In genomic region chr4:27616166-27616565, GRCh38 we compare ENCODE assay signal across 22 cellular contexts.
"Had no signal": no experiment of that assay in that cellular context is flagged by ENCODE, and none has a peak within 500 bp of the region (broad histone marks: within the 10 kb centered on the region; RNA-seq: fewer than 3 reads in every experiment).

No MANE protein-coding gene starts in this region.

- ATAC-seq: activated CD8-positive, alpha-beta T cell treated with anti-CD3 and anti-CD28 coated beads, Interleukin-2, amount 10 ng/mL, durations not matched to agents 7 days and 5 days; lower lobe of right lung; naive thymus-derived CD4-positive, alpha-beta T cell had no signal

- H3K36me3 Mint-ChIP-seq: activated naive CD4-positive, alpha-beta T cell treated with anti-CD3 and anti-CD28 coated beads, Interleukin-2, amount 50 U/mL, for 24 hours had no signal

- H3K27ac Mint-ChIP-seq: activated CD8-positive, alpha-beta T cell treated with anti-CD3 and anti-CD28 coated beads, Interleukin-2, amount 10 ng/mL, durations not matched to agents 7 days and 5 days; activated naive CD4-positive, alpha-beta T cell treated with anti-CD3 and anti-CD28 coated beads, Interleukin-2, amount 50 U/mL, for 24 hours; activated T-helper 1 cell treated with anti-CD3 and anti-CD28 coated beads, Interleukin-12 subunit alpha, Interleukin-12 subunit beta, Interleukin-2, Interleukin-4 antibody, amounts not matched to agents 30 ng/mL and 10 ng/mL and 1 ng/mL, durations not matched to agents 14 hours and 24 hours and 36 hours; naive thymus-derived CD4-positive, alpha-beta T cell had no signal

- H3K27ac ChIP-seq: lower lobe of right lung, sigmoid colon, spleen, testis, uterus, VCaP had no signal

- H3K27me3 ChIP-seq: sigmoid colon, spleen, testis, uterus had no signal

- DNase-seq: activated CD4-positive, alpha-beta T cell treated with anti-CD3 and anti-CD28 coated beads, Interleukin-2, amount 50 U/mL, for 1 hour; activated CD4-positive, CD25-positive, alpha-beta regulatory T cell treated with anti-CD3 and anti-CD28 coated beads, Interleukin-2, amount 50 U/mL, for 72 hours; activated CD8-positive, alpha-beta T cell treated with anti-CD3 and anti-CD28 coated beads, Interleukin-2, amount 10 ng/mL, durations not matched to agents 7 days and 5 days; activated gamma-delta T cell; cerebellar nuclear complex; erythroblast; hypothalamus; lower lobe of right lung; naive thymus-derived CD4-positive, alpha-beta T cell; retina; sigmoid colon; spleen; stimulated activated CD4-positive, alpha-beta T cell treated with anti-CD3 and anti-CD28 coated beads, Interleukin-4, amount 100 ng/mL, for 1 hour; stimulated activated naive CD4-positive, alpha-beta T cell; testis; uterus had no signal

- H3K4me1 Mint-ChIP-seq: activated naive CD4-positive, alpha-beta T cell treated with anti-CD3 and anti-CD28 coated beads, Interleukin-2, amount 50 U/mL, for 24 hours; naive thymus-derived CD4-positive, alpha-beta T cell; neural crest cell had no signal

- H3K27me3 Mint-ChIP-seq: activated naive CD4-positive, alpha-beta T cell treated with anti-CD3 and anti-CD28 coated beads, Interleukin-2, amount 50 U/mL, for 24 hours; naive thymus-derived CD4-positive, alpha-beta T cell had no signal

- H3K4me3 Mint-ChIP-seq: activated CD8-positive, alpha-beta T cell treated with anti-CD3 and anti-CD28 coated beads, Interleukin-2, amount 10 ng/mL, durations not matched to agents 7 days and 5 days; activated naive CD4-positive, alpha-beta T cell treated with anti-CD3 and anti-CD28 coated beads, Interleukin-2, amount 50 U/mL, for 24 hours; activated T-helper 1 cell treated with anti-CD3 and anti-CD28 coated beads, Interleukin-12 subunit alpha, Interleukin-12 subunit beta, Interleukin-2, Interleukin-4 antibody, amounts not matched to agents 30 ng/mL and 10 ng/mL and 1 ng/mL, durations not matched to agents 14 hours and 24 hours and 36 hours; naive thymus-derived CD4-positive, alpha-beta T cell; neural crest cell had no signal

- H3K36me3 ChIP-seq: lower lobe of right lung, sigmoid colon, spleen, uterus had no signal

- FAIRE-seq: endometrium, islet of Langerhans had no signal

- H3K9me3 Mint-ChIP-seq: neural crest cell had no signal

- H3K9me3 ChIP-seq: lower lobe of right lung, sigmoid colon, spleen, testis, uterus had no signal

- H3K4me3 ChIP-seq: lower lobe of right lung, sigmoid colon, spleen, testis, uterus had no signal

- H3K4me1 ChIP-seq: lower lobe of right lung, sigmoid colon, spleen, testis, uterus had no signal
